Comparison of ENCODE assay signal across 8 cellular contexts in genomic region chr19:52191374-52191773, GRCh38. TPM values are rescaled to one million over a fixed set of nuclear protein-coding genes. Genes with fewer than 3 reads are reported as not detected.
A peak's percentile ranks its signal among the peaks of the same experiment; 100 is the strongest.
DNase-seq lines count a peak whose midpoint lies in the region; ATAC-seq, FAIRE-seq and TF ChIP-seq lines count a peak whose summit lies in the region.

No MANE protein-coding gene starts in this region.

- H3K9ac ChIP-seq in DND-41 (ENCODE audit: low read depth, low read length) = peak overlapping the region; percentile 70

- H3K79me2 ChIP-seq in DND-41 (ENCODE audit: insufficient read depth, low read length) = peaks cover 69% of the 10 kb centered on the region

- H3K27me3 ChIP-seq in DND-41 (ENCODE audit: insufficient read depth, low read length, poor library complexity) = no peaks in the 10 kb centered on the region
- H3K27me3 ChIP-seq in Peyer's patch = no peaks in the 10 kb centered on the region
- H3K27me3 ChIP-seq in esophagus (ENCODE audit: control insufficient read depth in 1 of 2, insufficient read depth in 2 of 2, low read length in 2 of 2) = no peaks in the 10 kb centered on the region
- no peaks in the 10 kb centered on the region for H3K27me3 ChIP-seq in pancreas

- peak overlapping the region; percentile 87 for H3K4me2 ChIP-seq in DND-41 (ENCODE audit: insufficient read depth, low read length)

- H3K4me3 ChIP-seq in DND-41 (ENCODE audit: low read depth in 1 of 2, low read length in 2 of 2) (peak overlapping the region; percentile 68 to 91; a peak in 3 of 4 replicates), Peyer's patch (peak overlapping the region; percentile 77 to 90 (median 84)), esophagus (ENCODE audit: low read depth in 1 of 2, low read length in 2 of 2) (peak overlapping the region; percentile 93 to 97), pancreas (peak overlapping the region in 3 of 4 donors; percentile 83 to 94 (median 85))

- H3K36me3 ChIP-seq in DND-41 (ENCODE audit: insufficient read depth, low read length) (peaks cover 54% of the 10 kb centered on the region), Peyer's patch (peaks cover 0 to 27% (median 0%) of the 10 kb centered on the region in 3 donors), esophagus (ENCODE audit: control insufficient read depth in 2 of 2, insufficient read depth in 2 of 2, low read length in 1 of 2) (peaks cover 5 to 6% of the 10 kb centered on the region in 2 donors), pancreas (no peaks in the 10 kb centered on the region)

- ATAC-seq in DND-41 (ENCODE audit: insufficient read depth, low read depth) (no peak), pancreas (no peak), GM21447 (IDR thresholded peaks at IDR 0.05; ENCODE audit: unreplicated experiment) (no peak), HG03025 (IDR thresholded peaks at IDR 0.05; ENCODE audit: low FRiP score, unreplicated experiment) (no peak)

- DNase-seq in DND-41 (no peak), Peyer's patch (peak in 1 of 3 donors; percentile 57), pancreas (no peak), NCI-H82 (lab: John Stamatoyannopoulos, UW) (no peak), NCI-H1694 (lab: John Stamatoyannopoulos, UW) (no peak)

- H2AFZ ChIP-seq in DND-41 (ENCODE audit: low read depth, low read length) = no peak overlapping the region

- no peak for FAIRE-seq in pancreas (lab: Jason Lieb, UNC)

- H3K4me1 ChIP-seq in DND-41 (ENCODE audit: insufficient read depth, low read length) = peaks cover 31% of the 10 kb centered on the region
- H3K4me1 ChIP-seq in Peyer's patch = peaks cover 0 to 44% (median 11%) of the 10 kb centered on the region in 4 donors
- peaks cover 3 to 7% of the 10 kb centered on the region in 2 donors for H3K4me1 ChIP-seq in esophagus (ENCODE audit: control insufficient read depth in 2 of 2, insufficient read depth in 2 of 2, low read length in 1 of 2)
- peaks cover 4 to 18% (median 5%) of the 10 kb centered on the region in 3 donors for H3K4me1 ChIP-seq in pancreas

- H3K27ac ChIP-seq in DND-41 (ENCODE audit: low read length) (peak overlapping the region; percentile 91), Peyer's patch (peak overlapping the region; percentile 94 to 98 (median 97)), esophagus (ENCODE audit: low read depth in 2 of 2, low read length in 1 of 2) (peak overlapping the region; percentile 99 to 100), pancreas (peak overlapping the region in 2 of 4 donors; percentile 95 to 97)

- peaks cover 51% of the 10 kb centered on the region for H4K20me1 ChIP-seq in DND-41 (ENCODE audit: insufficient read depth, low read length)

- 54 to 55% methylated on average over 5 of the region's 5 CpGs for WGBS in esophagus, 2 donors
- WGBS in pancreas, 2 donors = 23 to 25% methylated on average over 5 of the region's 5 CpGs

- TF ChIP-seq CTCF in DND-41 (IDR thresholded peaks at IDR 0.05; ENCODE audit: borderline replicate concordance, extremely low read depth, low read length, poor library complexity, severe bottlenecking) (no peak), Peyer's patch (IDR thresholded peaks at IDR 0.05) (no peak), pancreas (IDR thresholded peaks at IDR 0.05) (no peak)

- H3K9me3 ChIP-seq in DND-41 (ENCODE audit: insufficient read depth, low read length, severe bottlenecking) (no peaks in the 10 kb centered on the region), Peyer's patch (no peaks in the 10 kb centered on the region), esophagus (ENCODE audit: control insufficient read depth in 2 of 2, insufficient read depth in 1 of 2, low read depth in 1 of 2, low read length in 1 of 2) (no peaks in the 10 kb centered on the region), pancreas (no peaks in the 10 kb centered on the region)

- TF ChIP-seq POLR2A in Peyer's patch (IDR thresholded peaks at IDR 0.05) = peak; percentile 53 to 56

- intact Hi-C loops in pancreas (cut with DNase I) = no loop called here

RNA-seq across cellular contexts. Expression of gene PPP2R1A, which starts 1.5 kb away (rescaled TPM):
- total RNA-seq in Peyer's patch (100 to 1,000 TPM; 198 to 284 (median 234) TPM), pancreas (100 to 1,000 TPM in 3 of 6 donors, 10 to 100 TPM in 3; 70.9 to 119 (median 99.1) TPM)
- polyA plus RNA-seq in esophagus (100 to 1,000 TPM; 108 to 130 TPM), pancreas (100 to 1,000 TPM in 1 of 2 donors, 10 to 100 TPM in 1; 89.1 to 108 TPM)

RNA-seq across cellular contexts. Expression of gene ZNF836, which starts 20.0 kb away (rescaled TPM):
- total RNA-seq in Peyer's patch (10 to 100 TPM in 1 of 4 donors, 1 to 10 TPM in 3; 7.0 to 11.9 (median 9.2) TPM), pancreas (1 to 10 TPM; 4.4 to 9.2 (median 7.3) TPM)
- polyA plus RNA-seq in esophagus (1 to 10 TPM; 3.0 to 4.4 TPM), pancreas (1 to 10 TPM; 2.0 to 2.8 TPM)

RNA-seq across cellular contexts. Expression of gene ZNF616, which starts 51.6 kb away (rescaled TPM):
- total RNA-seq in Peyer's patch (1 to 10 TPM; 4.9 to 9.9 (median 5.3) TPM), pancreas (1 to 10 TPM; 3.9 to 9.1 (median 5.5) TPM)
- polyA plus RNA-seq in esophagus (1 to 10 TPM; 1.4 to 1.7 TPM), pancreas (1 to 10 TPM; 2.4 TPM)
